In genomic region chrX:129984196-129984962, GRCh38 we compare ENCODE assay signal across 1 cellular context.
TF ChIP-seq lines count a peak whose summit lies in the region.

No MANE protein-coding gene starts in this region.

TF ChIP-seq in GM23338, 12 proteins besides CTCF, POLR2A, EP300 and RAD21 (continued from another document):
- TF ChIP-seq ZNF462 (CRISPR knock-in tag; IDR thresholded peaks at IDR 0.05) (no peak), CREB1 (CRISPR knock-in tag; IDR thresholded peaks at IDR 0.05; ENCODE audit: low read depth) (no peak)
